10 cellular contexts compared by ENCODE assay signal in the genomic region with DNA sequence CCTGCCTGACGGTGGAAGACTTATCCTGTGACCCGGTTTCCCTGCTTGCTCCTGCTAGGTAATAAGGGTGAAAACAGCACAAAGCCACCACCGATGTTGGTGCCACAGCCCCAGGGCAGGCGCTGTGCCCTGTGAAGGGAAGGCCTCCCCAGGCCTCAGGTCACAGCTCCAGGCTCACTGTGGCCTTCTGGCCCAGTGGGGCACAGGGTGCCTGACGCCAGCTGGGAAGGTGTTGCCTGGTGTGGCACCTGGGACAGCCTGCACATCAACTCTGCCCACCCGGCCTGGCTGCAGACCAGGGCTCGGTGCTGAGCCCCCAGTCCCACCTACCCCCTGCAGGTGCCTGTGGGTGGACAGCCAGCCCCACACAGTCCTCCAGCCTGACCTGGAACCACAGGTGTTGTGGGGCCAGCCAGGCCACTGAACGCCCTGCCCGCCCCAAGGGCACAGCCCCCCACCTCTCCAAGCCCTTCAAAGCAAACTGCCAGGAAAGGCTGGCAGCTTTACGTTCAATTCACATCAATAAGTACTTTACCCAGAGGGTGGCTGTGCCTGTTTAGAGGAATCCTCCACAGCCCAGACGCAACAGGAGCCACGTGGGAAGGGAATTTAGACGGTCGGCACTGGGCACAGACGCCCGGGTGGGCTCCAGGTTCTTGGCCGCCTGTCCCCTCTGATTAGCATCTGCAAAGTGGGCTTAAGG. TPM values are rescaled to one million over a fixed set of nuclear protein-coding genes. Genes with fewer than 3 reads are reported as not detected.
A peak's percentile ranks its signal among the peaks of the same experiment; 100 is the strongest.
DNase-seq lines count a peak whose midpoint lies in the region; ATAC-seq, FAIRE-seq and TF ChIP-seq lines count a peak whose summit lies in the region.
"Had no signal": no experiment of that assay in that cellular context is flagged by ENCODE, and none has a peak within 500 bp of the region (broad histone marks: within the 10 kb centered on the region; RNA-seq: fewer than 3 reads in every experiment).

No MANE protein-coding gene starts in this region.

- peak overlapping the region; percentile 79 for H3K4me2 ChIP-seq in astrocyte (ENCODE audit: low read length)

- H3K9me3 Mint-ChIP-seq in T-helper 2 cell treated with Interferon-gamma antibody and Interleukin-4, amounts not matched to agents 5 μg/mL and 100 μg/mL, for 36 hours, result peaks cover 10% of the 10 kb centered on the region
- H3K9me3 Mint-ChIP-seq in astrocyte (ENCODE audit: unreplicated experiment), result peaks cover 2% of the 10 kb centered on the region

- H3K4me3 Mint-ChIP-seq in T-helper 2 cell treated with Interferon-gamma antibody and Interleukin-4, amounts not matched to agents 5 μg/mL and 100 μg/mL, for 36 hours, result peak overlapping the region; percentile 9
- no peak overlapping the region for H3K4me3 Mint-ChIP-seq in astrocyte (ENCODE audit: unreplicated experiment)

- intact Hi-C loops in right lobe of liver (cut with DNase I), result no loop called here

- H3K27me3 ChIP-seq in astrocyte (ENCODE audit: insufficient read depth, low read length), result peaks cover 18% of the 10 kb centered on the region
- no peaks in the 10 kb centered on the region for H3K27me3 ChIP-seq in right lobe of liver

- no peak for TF ChIP-seq POLR2A in right lobe of liver (IDR thresholded peaks at IDR 0.05)

- H3K4me1 ChIP-seq in astrocyte (ENCODE audit: insufficient read depth, low read length) (no peaks in the 10 kb centered on the region), right lobe of liver (peaks cover 0 to 20% (median 8%) of the 10 kb centered on the region in 4 donors)

- no peaks in the 10 kb centered on the region for H3K27me3 Mint-ChIP-seq in T-helper 2 cell treated with Interferon-gamma antibody and Interleukin-4, amounts not matched to agents 5 μg/mL and 100 μg/mL, for 36 hours (ENCODE audit: low read depth)
- H3K27me3 Mint-ChIP-seq in astrocyte (ENCODE audit: low read depth, unreplicated experiment), result peaks cover 54% of the 10 kb centered on the region

- ATAC-seq in right lobe of liver (peak; percentile 10 to 55 (median 18)), HG03135 (IDR thresholded peaks at IDR 0.05; ENCODE audit: unreplicated experiment) (no peak)

- H3K4me1 Mint-ChIP-seq in T-helper 2 cell treated with Interferon-gamma antibody and Interleukin-4, amounts not matched to agents 5 μg/mL and 100 μg/mL, for 36 hours (ENCODE audit: low read depth), result no peaks in the 10 kb centered on the region
- H3K4me1 Mint-ChIP-seq in astrocyte (ENCODE audit: low read depth, unreplicated experiment), result no peaks in the 10 kb centered on the region

- 20% methylated on average over 1 of the region's 17 CpGs for WGBS in right lobe of liver (ENCODE audit: insufficient coverage, low coverage, low lambda C conversion rate, missing lambda C conversion rate)

- no peaks in the 10 kb centered on the region for H3K36me3 Mint-ChIP-seq in T-helper 2 cell treated with Interferon-gamma antibody and Interleukin-4, amounts not matched to agents 5 μg/mL and 100 μg/mL, for 36 hours (ENCODE audit: low read depth)
- H3K36me3 Mint-ChIP-seq in astrocyte (ENCODE audit: low read depth, unreplicated experiment), result no peaks in the 10 kb centered on the region

- no peaks in the 10 kb centered on the region for H3K79me2 ChIP-seq in astrocyte (ENCODE audit: insufficient read depth, low read length)

- no peak overlapping the region for H3K27ac ChIP-seq in astrocyte (ENCODE audit: low read depth, low read length)
- peak overlapping the region in 2 of 3 donors; percentile 49 to 73 for H3K27ac ChIP-seq in right lobe of liver
- H3K27ac ChIP-seq in substantia nigra (ENCODE audit: low read depth, low read length, poor library complexity, severe bottlenecking), result peak overlapping the region; percentile 55

- no peak overlapping the region for H3K27ac Mint-ChIP-seq in T-helper 2 cell treated with Interferon-gamma antibody and Interleukin-4, amounts not matched to agents 5 μg/mL and 100 μg/mL, for 36 hours
- H3K27ac Mint-ChIP-seq in astrocyte (ENCODE audit: unreplicated experiment), result no peak overlapping the region

- H3K9ac ChIP-seq in astrocyte (ENCODE audit: low read length), result peak overlapping the region; percentile 63

- no peaks in the 10 kb centered on the region for H3K36me3 ChIP-seq in astrocyte (ENCODE audit: insufficient read depth, low read length)
- H3K36me3 ChIP-seq in right lobe of liver, result no peaks in the 10 kb centered on the region

- FAIRE-seq in astrocyte (lab: Jason Lieb, UNC), result no peak

- H3K9me3 ChIP-seq in astrocyte (ENCODE audit: insufficient read depth, low read depth, low read length), result peaks cover 9% of the 10 kb centered on the region
- H3K9me3 ChIP-seq in right lobe of liver, result no peaks in the 10 kb centered on the region

- H2AFZ ChIP-seq in astrocyte (ENCODE audit: low read depth, low read length), result peak overlapping the region; percentile 69

- DNase-seq in T-helper 2 cell treated with Interferon-gamma antibody and Interleukin-4, amounts not matched to agents 5 μg/mL and 100 μg/mL, for 36 hours (ENCODE audit: low spot score), result no peak
- DNase-seq in T-helper 2 cell (no peak), astrocyte (ENCODE audit: low read depth) (no peak), right lobe of liver (peak in 2 of 3 donors; percentile 58 to 63), substantia nigra (lab: John Stamatoyannopoulos, UW) (no peak)
- no peak for DNase-seq in stimulated activated naive CD4-positive, alpha-beta T cell (lab: John Stamatoyannopoulos, UW)
- no peak for DNase-seq in stimulated activated CD4-positive, alpha-beta T cell treated with anti-CD3 and anti-CD28 coated beads, Interleukin-2, amount 100 ng/mL, for 24 hours

- TF ChIP-seq CTCF in astrocyte (IDR thresholded peaks at IDR 0.05; ENCODE audit: insufficient read depth, low read depth, low read length) (no peak), right lobe of liver (IDR thresholded peaks at IDR 0.05) (no peak)

- H4K20me1 ChIP-seq in astrocyte (ENCODE audit: insufficient read depth, low read length), result no peaks in the 10 kb centered on the region

- peak overlapping the region; percentile 54 for H3K4me3 ChIP-seq in astrocyte (ENCODE audit: insufficient read depth, low read depth, low read length)
- H3K4me3 ChIP-seq in right lobe of liver, result peak overlapping the region; percentile 29 to 44 (median 36)

RNA-seq across cellular contexts. Expression of a gene that starts 54.3 kb away (rescaled TPM):
- total RNA-seq in astrocyte (0.31 and 0.68 TPM in 2 replicates), right lobe of liver (1 to 10 TPM; 2.5 to 9.6 (median 4.8) TPM)

RNA-seq across cellular contexts. Expression of a gene that starts 54.7 kb away (rescaled TPM):
- not detected in 2 replicates for total RNA-seq in astrocyte
- under 1 TPM in 5 of 6 experiments, not detected in 1; 0.25 to 0.86 (median 0.29) TPM for total RNA-seq in right lobe of liver
- total RNA-seq: dermis microvascular lymphatic vessel endothelial cell; T-helper 2 cell treated with Interferon-gamma antibody and Interleukin-4, amounts not matched to agents 100 ng/mL and 5 ng/mL, for 36 hours had no signal

Comparison
In these comparisons a context has a peak if more than half of its experiments do, and no peak if none do; other contexts are left out.
1. DNase-seq: peak in right lobe of liver (2 of 3); none in T-helper 2 cell treated with Interferon-gamma antibody and Interleukin-4, amounts not matched to agents 5 μg/mL and 100 μg/mL, for 36 hours (single experiment), T-helper 2 cell (0 of 5), astrocyte (single experiment), substantia nigra (0 of 49), stimulated activated naive CD4-positive, alpha-beta T cell (0 of 6) and stimulated activated CD4-positive, alpha-beta T cell treated with anti-CD3 and anti-CD28 coated beads, Interleukin-2, amount 100 ng/mL, for 24 hours (0 of 2).